Comparison of ENCODE assay signal across 8 cellular contexts in the genomic region with DNA sequence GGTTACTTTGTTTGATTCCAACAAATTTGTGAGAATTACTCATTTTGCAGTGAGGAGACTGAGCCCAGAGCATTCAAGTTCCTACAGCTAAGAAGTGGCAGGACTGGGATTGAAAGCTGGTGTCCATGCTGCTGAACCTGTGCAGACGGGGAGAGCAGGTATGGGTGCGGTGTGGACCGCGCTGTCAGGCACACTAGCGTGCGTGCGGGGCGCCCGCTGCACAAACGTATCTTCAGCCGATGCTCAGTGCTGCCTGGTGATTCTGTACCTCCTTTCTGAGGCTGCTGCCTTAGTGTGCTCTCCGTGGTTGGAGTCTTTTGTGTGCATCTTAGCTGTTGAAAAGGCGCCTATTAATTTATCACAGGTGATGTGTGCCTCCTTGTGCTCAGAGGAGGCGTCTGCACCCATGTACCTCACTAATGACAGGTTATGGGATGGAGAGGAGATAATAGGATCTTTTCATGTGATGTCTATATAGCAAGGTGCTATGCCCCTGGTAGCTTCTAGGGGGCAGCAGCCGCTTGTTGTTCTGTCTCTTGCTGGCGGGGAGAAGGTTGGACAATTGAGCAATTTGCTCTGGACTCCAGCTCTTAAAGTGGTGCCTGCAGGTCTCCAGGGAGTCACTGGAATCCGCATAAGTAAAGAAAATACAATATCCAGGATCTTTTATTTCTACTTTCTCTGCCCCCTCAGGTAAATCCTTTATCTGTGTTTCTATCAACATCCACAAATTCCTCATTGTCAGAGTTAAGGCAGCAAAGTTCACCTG. TPM values are rescaled to one million over a fixed set of nuclear protein-coding genes. Genes with fewer than 3 reads are reported as not detected.
DNase-seq lines count a peak whose midpoint lies in the region; ATAC-seq and TF ChIP-seq lines count a peak whose summit lies in the region.

No MANE protein-coding gene starts in this region.

- no peaks in the 10 kb centered on the region for H3K36me3 Mint-ChIP-seq in mesothelial cell of epicardium

- no peaks in the 10 kb centered on the region for H3K27me3 ChIP-seq in effector memory CD4-positive, alpha-beta T cell (replicated peaks; ENCODE audit: control insufficient read depth, insufficient read depth, low read length, poor library complexity, severe bottlenecking)
- H3K27me3 ChIP-seq in testis = no peaks in the 10 kb centered on the region

- H3K4me3 ChIP-seq in effector memory CD4-positive, alpha-beta T cell (ENCODE audit: insufficient read depth, low read depth, low read length, poor library complexity, severe bottlenecking) = no peak overlapping the region
- no peak overlapping the region for H3K4me3 ChIP-seq in testis

- no peaks in the 10 kb centered on the region for H3K36me3 ChIP-seq in effector memory CD4-positive, alpha-beta T cell (ENCODE audit: control insufficient read depth, insufficient read depth, low read length)
- no peaks in the 10 kb centered on the region for H3K36me3 ChIP-seq in testis (ENCODE audit: low read depth, missing control alignments)

- intact Hi-C loops in testis (cut with DNase I; ENCODE audit: low total_unique reads) = no loop called here

- no peak overlapping the region for H3K4me3 Mint-ChIP-seq in mesothelial cell of epicardium

- peak overlapping the region; percentile 67 for H3K27ac Mint-ChIP-seq in mesothelial cell of epicardium

- H3K4me1 ChIP-seq in effector memory CD4-positive, alpha-beta T cell (ENCODE audit: control insufficient read depth, insufficient read depth, low read length, poor library complexity, severe bottlenecking) = peaks cover 35% of the 10 kb centered on the region
- H3K4me1 ChIP-seq in testis = no peaks in the 10 kb centered on the region

- no peaks in the 10 kb centered on the region for H3K9me3 ChIP-seq in effector memory CD4-positive, alpha-beta T cell (ENCODE audit: control insufficient read depth, low read length)
- H3K9me3 ChIP-seq in testis = no peaks in the 10 kb centered on the region

- H3K4me1 Mint-ChIP-seq in mesothelial cell of epicardium = peaks cover 45% of the 10 kb centered on the region

- WGBS in testis, 2 donors = 71 to 78% methylated on average over 17 of the region's 17 CpGs

- peak; percentile 76 for DNase-seq in DMS114 treated with DMSO at 0.1 percent for 48 hours (lab: John Stamatoyannopoulos, UW; ENCODE audit: unreplicated experiment)
- peak; percentile 44 for DNase-seq in HS-5 (ENCODE audit: low read depth)
- DNase-seq in NCI-H748 treated with DMSO at 0.1 percent for 48 hours (lab: John Stamatoyannopoulos, UW) = peak; percentile 83
- DNase-seq in activated CD4-positive, alpha-beta T cell treated with anti-CD3 and anti-CD28 coated beads, Interleukin-2, amount 50 U/mL, for 4 hours = peak; percentile 39 to 40
- peak; percentile 17 to 38 (median 19) for DNase-seq in effector memory CD4-positive, alpha-beta T cell
- peak in 1 of 2 experiments; percentile 39 for DNase-seq in mesothelial cell of epicardium (ENCODE audit: low spot score in 2 of 2, unreplicated experiment in 2 of 2)
- peak; percentile 69 for DNase-seq in testis

- no peak for ATAC-seq in GM21515 (IDR thresholded peaks at IDR 0.05; ENCODE audit: unreplicated experiment)

- TF ChIP-seq CTCF in mesothelial cell of epicardium (IDR thresholded peaks at IDR 0.05; ENCODE audit: unreplicated experiment) (peak; percentile 56), testis (IDR thresholded peaks at IDR 0.05) (peak; percentile 41 to 64 (median 48))

- H3K27me3 Mint-ChIP-seq in mesothelial cell of epicardium (ENCODE audit: low read depth) = no peaks in the 10 kb centered on the region

- TF ChIP-seq POLR2A in testis (IDR thresholded peaks at IDR 0.05) = no peak

- no peak overlapping the region for H3K27ac ChIP-seq in effector memory CD4-positive, alpha-beta T cell (ENCODE audit: insufficient read depth, low read length, poor library complexity, severe bottlenecking)
- no peak overlapping the region for H3K27ac ChIP-seq in testis

- H3K9me3 Mint-ChIP-seq in mesothelial cell of epicardium = no peaks in the 10 kb centered on the region

RNA-seq across cellular contexts. Expression of a gene that starts 32.5 kb away (rescaled TPM):
- total RNA-seq in mesothelial cell of epicardium = 29.7 to 31.4 TPM (median 30.9 TPM) in 3 replicates
- total RNA-seq in testis = 10 to 100 TPM; 30.3 to 39.8 TPM
- polyA plus RNA-seq in testis (ENCODE audit: insufficient read depth, low read depth, low replicate concordance) = 28.6 TPM

RNA-seq across cellular contexts. Expression of a gene that starts 35.0 kb away (rescaled TPM):
- total RNA-seq in mesothelial cell of epicardium (51.4 to 54.8 TPM (median 53.0 TPM) in 3 replicates), testis (10 to 100 TPM; 31.1 to 34.9 TPM)
- polyA plus RNA-seq in testis (ENCODE audit: insufficient read depth, low read depth, low replicate concordance) = 27.3 TPM

RNA-seq across cellular contexts. Expression of a gene that starts 57.5 kb away (rescaled TPM):
- total RNA-seq in mesothelial cell of epicardium (0.70 to 0.89 TPM (median 0.83 TPM) in 3 replicates), testis (1 to 10 TPM in 1 of 2 donors, under 1 TPM in 1; 0.62 to 1.4 TPM)
- 0.98 TPM for polyA plus RNA-seq in testis (ENCODE audit: insufficient read depth, low read depth, low replicate concordance)
